Comparison of ENCODE assay signal across 1 cellular context in the genomic region with DNA sequence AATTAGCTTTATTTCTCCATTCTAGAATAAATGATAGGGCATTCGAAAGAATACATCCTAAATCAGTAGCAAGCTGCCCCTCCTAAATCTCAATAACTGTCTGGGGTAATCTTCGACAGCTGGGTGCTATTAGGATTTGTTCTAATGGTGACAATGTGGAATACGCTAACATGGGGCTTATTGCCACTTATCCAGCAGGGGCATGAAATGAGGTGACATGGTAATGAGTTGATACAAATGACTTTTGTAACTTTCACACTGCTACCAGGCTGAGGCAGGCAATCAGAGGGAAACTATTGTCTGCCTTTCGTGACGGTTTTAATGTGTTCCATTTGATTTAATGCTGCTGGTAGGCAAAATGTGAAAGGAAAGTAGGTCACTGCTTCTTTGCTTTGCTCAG.
A peak's percentile ranks its signal among the peaks of the same experiment; 100 is the strongest.
TF ChIP-seq lines count a peak whose summit lies in the region.

No MANE protein-coding gene starts in this region.

TF ChIP-seq in neural cell, 6 proteins besides CTCF, POLR2A, EP300 and RAD21 (continued from another document):
- TF ChIP-seq, protein P1, sequence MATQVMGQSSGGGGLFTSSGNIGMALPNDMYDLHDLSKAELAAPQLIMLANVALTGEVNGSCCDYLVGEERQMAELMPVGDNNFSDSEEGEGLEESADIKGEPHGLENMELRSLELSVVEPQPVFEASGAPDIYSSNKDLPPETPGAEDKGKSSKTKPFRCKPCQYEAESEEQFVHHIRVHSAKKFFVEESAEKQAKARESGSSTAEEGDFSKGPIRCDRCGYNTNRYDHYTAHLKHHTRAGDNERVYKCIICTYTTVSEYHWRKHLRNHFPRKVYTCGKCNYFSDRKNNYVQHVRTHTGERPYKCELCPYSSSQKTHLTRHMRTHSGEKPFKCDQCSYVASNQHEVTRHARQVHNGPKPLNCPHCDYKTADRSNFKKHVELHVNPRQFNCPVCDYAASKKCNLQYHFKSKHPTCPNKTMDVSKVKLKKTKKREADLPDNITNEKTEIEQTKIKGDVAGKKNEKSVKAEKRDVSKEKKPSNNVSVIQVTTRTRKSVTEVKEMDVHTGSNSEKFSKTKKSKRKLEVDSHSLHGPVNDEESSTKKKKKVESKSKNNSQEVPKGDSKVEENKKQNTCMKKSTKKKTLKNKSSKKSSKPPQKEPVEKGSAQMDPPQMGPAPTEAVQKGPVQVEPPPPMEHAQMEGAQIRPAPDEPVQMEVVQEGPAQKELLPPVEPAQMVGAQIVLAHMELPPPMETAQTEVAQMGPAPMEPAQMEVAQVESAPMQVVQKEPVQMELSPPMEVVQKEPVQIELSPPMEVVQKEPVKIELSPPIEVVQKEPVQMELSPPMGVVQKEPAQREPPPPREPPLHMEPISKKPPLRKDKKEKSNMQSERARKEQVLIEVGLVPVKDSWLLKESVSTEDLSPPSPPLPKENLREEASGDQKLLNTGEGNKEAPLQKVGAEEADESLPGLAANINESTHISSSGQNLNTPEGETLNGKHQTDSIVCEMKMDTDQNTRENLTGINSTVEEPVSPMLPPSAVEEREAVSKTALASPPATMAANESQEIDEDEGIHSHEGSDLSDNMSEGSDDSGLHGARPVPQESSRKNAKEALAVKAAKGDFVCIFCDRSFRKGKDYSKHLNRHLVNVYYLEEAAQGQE (IDR thresholded peaks at IDR 0.05; ENCODE audit: borderline replicate concordance) = peak; percentile 74
- no peak for TF ChIP-seq TAF1 (IDR thresholded peaks at IDR 0.05; ENCODE audit: low read depth)
